Comparison of ENCODE assay signal across 8 cellular contexts in the genomic region with DNA sequence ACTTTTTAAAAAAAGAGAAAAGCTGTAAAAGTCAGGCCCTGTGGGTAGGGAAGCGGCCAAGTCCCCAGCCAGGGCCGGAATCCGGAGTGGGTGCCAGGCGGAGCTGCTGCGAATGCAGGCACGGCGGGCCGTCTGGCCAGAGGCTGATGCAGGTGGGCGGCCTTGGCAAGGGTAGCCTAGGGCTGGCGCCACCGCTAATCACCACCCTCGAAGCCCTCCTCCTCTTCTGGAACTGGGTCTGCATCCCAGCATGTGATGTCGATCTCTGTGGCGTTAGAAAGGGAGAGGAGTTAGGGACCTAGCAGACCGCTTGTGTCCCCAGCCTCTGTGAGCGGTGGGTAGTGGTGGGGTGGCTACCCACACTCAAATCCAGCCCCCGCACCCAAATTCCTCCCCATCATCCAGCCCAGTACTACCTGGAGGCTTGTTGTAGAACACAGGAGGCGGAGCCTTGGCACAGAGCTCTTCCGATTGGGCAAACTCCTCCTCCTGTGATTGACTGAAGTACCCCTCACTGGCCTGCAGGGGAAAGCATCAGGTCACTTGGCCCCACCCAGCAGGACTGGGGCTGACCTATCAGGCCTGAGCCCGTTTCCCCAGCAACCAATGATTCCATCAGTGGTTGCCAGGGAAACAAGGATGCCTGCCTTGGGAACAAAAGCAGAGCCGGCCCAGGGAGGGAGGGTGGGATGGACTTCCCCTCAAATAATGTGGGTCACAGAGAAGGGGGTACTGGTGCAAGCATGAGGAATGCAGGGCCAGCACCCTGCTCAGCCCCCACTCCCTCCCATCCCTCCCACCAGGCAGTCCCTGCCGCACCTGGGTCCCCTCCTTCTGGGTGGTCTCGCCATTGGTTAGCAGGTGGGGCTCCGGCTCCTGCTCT. TPM values are rescaled to one million over a fixed set of nuclear protein-coding genes. Genes with fewer than 3 reads are reported as not detected.
DNase-seq lines count a peak whose midpoint lies in the region; ATAC-seq and TF ChIP-seq lines count a peak whose summit lies in the region.

No MANE protein-coding gene starts in this region.

- H3K27ac Mint-ChIP-seq in Calu3 (ENCODE audit: unreplicated experiment), result peak overlapping the region; percentile 80
- peak overlapping the region in 4 of 6 donors; percentile 59 to 98 (median 82) for H3K27ac Mint-ChIP-seq in naive B cell

- no peaks in the 10 kb centered on the region for H3K9me3 Mint-ChIP-seq in Calu3 (ENCODE audit: low read depth, unreplicated experiment)
- peaks cover 0 to 1% (median 0%) of the 10 kb centered on the region in 7 donors for H3K9me3 Mint-ChIP-seq in naive B cell

- H3K27me3 ChIP-seq in esophagus squamous epithelium, result peaks cover 0 to 10% (median 0%) of the 10 kb centered on the region in 4 donors
- H3K27me3 ChIP-seq in upper lobe of left lung, result no peaks in the 10 kb centered on the region

- H3K27ac ChIP-seq in esophagus squamous epithelium (peak overlapping the region in 3 of 4 donors; percentile 30 to 65 (median 50)), upper lobe of left lung (no peak overlapping the region)

- H3K4me1 ChIP-seq in esophagus squamous epithelium, result peaks cover 32 to 66% (median 39%) of the 10 kb centered on the region in 3 donors
- peaks cover 31 to 52% (median 37%) of the 10 kb centered on the region in 4 donors for H3K4me1 ChIP-seq in upper lobe of left lung

- ATAC-seq in GM19395 (IDR thresholded peaks at IDR 0.05; ENCODE audit: unreplicated experiment) (peak; percentile 49), HG03520 (IDR thresholded peaks at IDR 0.05; ENCODE audit: unreplicated experiment) (peak; percentile 32), naive B cell (ENCODE audit: low read depth in 2 of 2) (peak; percentile 2 to 4), upper lobe of left lung (ENCODE audit: low FRiP score in 2 of 2) (peak; percentile 66 to 68)

- TF ChIP-seq POLR2A in esophagus squamous epithelium (IDR thresholded peaks at IDR 0.05) (no peak), upper lobe of left lung (IDR thresholded peaks at IDR 0.05) (no peak)

- peak; percentile 93 for DNase-seq in Calu3
- DNase-seq in NCI-H446 treated with DMSO at 0.1 percent for 48 hours (lab: John Stamatoyannopoulos, UW), result peak; percentile 86
- peak; percentile 60 to 68 for DNase-seq in activated CD4-positive, alpha-beta T cell treated with anti-CD3 and anti-CD28 coated beads, Interleukin-2, amount 50 U/mL, for 48 hours
- peak; percentile 48 for DNase-seq in esophagus squamous epithelium (lab: John Stamatoyannopoulos, UW)
- DNase-seq in naive B cell, result peak; percentile 68
- DNase-seq in upper lobe of left lung, result peak; percentile 80 to 84

- peaks cover 94% of the 10 kb centered on the region for H3K36me3 Mint-ChIP-seq in Calu3 (ENCODE audit: insufficient read depth, unreplicated experiment)
- H3K36me3 Mint-ChIP-seq in naive B cell, result no peaks in the 10 kb centered on the region

- CTCF ChIA-PET in Calu3 (lab: Charles Lee), result interaction anchor here (0.8 to 5.1 kb wide), 12 partner anchors 12 to 145 kb away, joined by 3 to 80 read pairs (median 4); a partner anchor contains a TSS

- TF ChIP-seq CTCF in Calu3 (IDR thresholded peaks at IDR 0.05; ENCODE audit: unreplicated experiment) (peak; percentile 61), esophagus squamous epithelium (IDR thresholded peaks at IDR 0.05) (peak in 5 of 6 experiments; percentile 34 to 74 (median 59)), upper lobe of left lung (IDR thresholded peaks at IDR 0.05) (peak; percentile 41 to 77 (median 66))

- H3K4me3 Mint-ChIP-seq in Calu3 (ENCODE audit: low read depth, unreplicated experiment), result peak overlapping the region; percentile 77
- H3K4me3 Mint-ChIP-seq in naive B cell, result peak overlapping the region in 5 of 8 donors; percentile 18 to 84 (median 44)

- H3K36me3 ChIP-seq in esophagus squamous epithelium, result peaks cover 0 to 27% (median 5%) of the 10 kb centered on the region in 3 donors
- H3K36me3 ChIP-seq in upper lobe of left lung, result peaks cover 0 to 26% (median 12%) of the 10 kb centered on the region in 4 donors

- H3K27me3 Mint-ChIP-seq in Calu3 (ENCODE audit: unreplicated experiment) (no peaks in the 10 kb centered on the region), naive B cell (peaks cover 4 to 7% (median 5%) of the 10 kb centered on the region in 3 donors)

- H3K4me1 Mint-ChIP-seq in Calu3 (ENCODE audit: low read depth, unreplicated experiment), result peaks cover 30% of the 10 kb centered on the region
- H3K4me1 Mint-ChIP-seq in naive B cell, result peaks cover 16 to 26% (median 17%) of the 10 kb centered on the region in 3 donors

- 72 to 75% methylated on average over 8 to 13 of the region's 24 CpGs for WGBS in esophagus squamous epithelium, 2 donors
- 81 to 87% methylated on average over 17 to 24 of the region's 24 CpGs for WGBS in upper lobe of left lung, 2 donors

- intact Hi-C loops in Calu3 (cut with micrococcal nuclease; ENCODE audit: unreplicated experiment) (loop anchor here (2.0 to 10.0 kb wide), 2 partner anchors 39 to 343 kb away; a partner anchor contains a TSS), esophagus squamous epithelium (cut with DNase I) (loop anchor here (10.0 kb wide), 1 partner anchor 143 kb away; a partner anchor contains a TSS)

- BruUV-seq in Calu3 (replicated peaks; lab: Mats Ljungman, UMichigan), result TSS peak; percentile 9

- H3K9me3 ChIP-seq in esophagus squamous epithelium (no peaks in the 10 kb centered on the region), upper lobe of left lung (no peaks in the 10 kb centered on the region)

- no peak for TF ChIP-seq EP300 in upper lobe of left lung (IDR thresholded peaks at IDR 0.05)

- no peak overlapping the region for H3K4me3 ChIP-seq in esophagus squamous epithelium
- H3K4me3 ChIP-seq in upper lobe of left lung, result no peak overlapping the region

RNA-seq across cellular contexts. Expression of a gene that starts 10.9 kb away (rescaled TPM):
- total RNA-seq in Calu3 (2022), result 25.2 and 27.6 TPM in 2 replicates
- total RNA-seq in esophagus squamous epithelium, result 1 to 10 TPM; 5.0 to 7.7 (median 6.4) TPM
- polyA plus RNA-seq in naive B cell (ENCODE audit: low read depth in 6 of 6), result 10 to 100 TPM; 16.2 to 39.5 (median 25.7) TPM
- total RNA-seq in upper lobe of left lung, result 1 to 10 TPM; 1.6 to 9.2 (median 3.4) TPM

RNA-seq across cellular contexts. Expression of a gene that starts 16.0 kb away (rescaled TPM):
- total RNA-seq in Calu3 (2022), result 207 and 218 TPM in 2 replicates
- total RNA-seq in esophagus squamous epithelium, result 10 to 100 TPM; 11.9 to 51.1 (median 27.2) TPM
- 1 to 10 TPM in 1 of 6 donors, under 1 TPM in 3, not detected in 2; 0.31 to 1.9 (median 0.65) TPM for polyA plus RNA-seq in naive B cell (ENCODE audit: low read depth in 6 of 6)
- total RNA-seq in upper lobe of left lung, result 10 to 100 TPM; 17.0 to 55.6 (median 30.1) TPM

RNA-seq across cellular contexts. Expression of a gene that starts 31.0 kb away (rescaled TPM):
- total RNA-seq in Calu3 (2022) (64.6 and 72.6 TPM in 2 replicates), esophagus squamous epithelium (10 to 100 TPM; 24.6 to 39.7 (median 29.5) TPM), upper lobe of left lung (10 to 100 TPM; 26.8 to 85.9 (median 56.6) TPM)
- 100 to 1,000 TPM in 2 of 6 donors, 10 to 100 TPM in 4; 66.5 to 178 (median 98.1) TPM for polyA plus RNA-seq in naive B cell (ENCODE audit: low read depth in 6 of 6)

RNA-seq across cellular contexts. Expression of a gene that starts 39.9 kb away (rescaled TPM):
- total RNA-seq in Calu3 (2022) (400 and 420 TPM in 2 replicates), esophagus squamous epithelium (10 to 100 TPM; 17.1 to 81.6 (median 33.6) TPM), upper lobe of left lung (100 to 1,000 TPM in 1 of 6 donors, 10 to 100 TPM in 5; 32.0 to 142 (median 75.8) TPM)
- polyA plus RNA-seq in naive B cell (ENCODE audit: low read depth in 6 of 6), result 1 to 10 TPM; 1.5 to 6.0 (median 3.9) TPM

RNA-seq across cellular contexts. Expression of a gene that starts 48.1 kb away (rescaled TPM):
- total RNA-seq in Calu3 (2022) (14.3 and 20.2 TPM in 2 replicates), esophagus squamous epithelium (10 to 100 TPM; 10.7 to 25.4 (median 19.6) TPM), upper lobe of left lung (1 to 10 TPM in 4 of 6 donors, under 1 TPM in 1, not detected in 1; 0.91 to 7.8 (median 2.1) TPM)
- polyA plus RNA-seq in naive B cell (ENCODE audit: low read depth in 6 of 6), result 1 to 10 TPM in 1 of 6 donors, under 1 TPM in 2, not detected in 3; 0.56 to 1.4 (median 0.57) TPM

Comparison
In these comparisons a context has a peak if more than half of its experiments do, and no peak if none do; other contexts are left out.
1. ATAC-seq: peak in every context shown above with its lines; median percentile 67 in upper lobe of left lung; 49 in GM19395; 32 in HG03520; 3 in naive B cell.
2. H3K27ac ChIP-seq: peak in esophagus squamous epithelium (3 of 4); none in upper lobe of left lung (0 of 4).
3. Peak in every context shown above with its lines, with median percentiles within 50 percentile points of each other: DNase-seq and CTCF ChIP-seq.